In the genomic region with DNA sequence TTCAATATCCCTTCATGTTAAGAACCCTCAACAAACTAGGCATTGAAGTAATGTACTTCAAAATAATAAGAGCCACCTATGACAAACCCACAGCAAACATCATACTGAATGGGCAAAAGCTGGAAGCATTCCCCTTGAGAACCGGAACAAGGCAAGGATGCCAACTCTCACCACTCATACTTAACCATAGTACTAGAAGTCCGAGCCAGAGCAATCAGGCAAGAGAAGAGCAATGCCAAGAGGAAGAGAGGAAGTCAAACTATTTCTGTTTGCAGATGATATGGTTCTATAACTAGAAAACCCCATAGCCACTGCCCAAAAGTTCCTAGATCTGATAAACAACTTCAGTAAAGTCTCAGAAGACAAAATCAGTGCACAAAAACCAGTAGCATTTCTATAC, we compare ENCODE assay signal across 20 cellular contexts.
"Had no signal": no experiment of that assay in that cellular context is flagged by ENCODE, and none has a peak within 500 bp of the region (broad histone marks: within the 10 kb centered on the region; RNA-seq: fewer than 3 reads in every experiment).

No MANE protein-coding gene starts in this region.

- H3K27ac ChIP-seq: neural progenitor cell, stomach, suprapubic skin, transverse colon, vagina had no signal

- H3K4me1 ChIP-seq: neural progenitor cell, stomach, suprapubic skin, transverse colon, vagina had no signal

- H3K9me3 ChIP-seq: stomach, suprapubic skin, transverse colon, vagina had no signal

- ATAC-seq: activated naive CD4-positive, alpha-beta T cell treated with anti-CD3 and anti-CD28 coated beads, Interleukin-2, amount 50 U/mL, for 72 hours; naive thymus-derived CD8-positive, alpha-beta T cell; sciatic nerve; stimulated activated memory B cell treated with anti-CD40 and anti-IgM and Interleukin-4, amounts not matched to agents 10 μg/mL and 1 μg/mL and 100 μg/mL, for 72 hours had no signal

- H3K4me3 ChIP-seq: neural progenitor cell, stomach, suprapubic skin, transverse colon, vagina had no signal

- H3K27me3 ChIP-seq: neural progenitor cell, stomach, suprapubic skin, transverse colon, vagina had no signal

- DNase-seq: activated gamma-delta T cell treated with Interleukin-2 at 50 U/mL for 16 hours; activated T-cell treated with anti-CD3 and anti-CD28 coated beads, Interleukin-2, amount 50 U/mL, for 1 hour; aorta; caudate nucleus; effector CD8-positive, alpha-beta T cell; foreskin melanocyte; hippocampal formation; kidney glomerular epithelial cell; naive thymus-derived CD8-positive, alpha-beta T cell; posterior cingulate gyrus; small intestine; stimulated activated CD4-positive, alpha-beta T cell treated with anti-CD3 and anti-CD28 coated beads, Interleukin-2, amount 100 ng/mL, for 24 hours; stomach; transverse colon had no signal

- H3K36me3 ChIP-seq: stomach, suprapubic skin, transverse colon, vagina had no signal
